In the genomic region with DNA sequence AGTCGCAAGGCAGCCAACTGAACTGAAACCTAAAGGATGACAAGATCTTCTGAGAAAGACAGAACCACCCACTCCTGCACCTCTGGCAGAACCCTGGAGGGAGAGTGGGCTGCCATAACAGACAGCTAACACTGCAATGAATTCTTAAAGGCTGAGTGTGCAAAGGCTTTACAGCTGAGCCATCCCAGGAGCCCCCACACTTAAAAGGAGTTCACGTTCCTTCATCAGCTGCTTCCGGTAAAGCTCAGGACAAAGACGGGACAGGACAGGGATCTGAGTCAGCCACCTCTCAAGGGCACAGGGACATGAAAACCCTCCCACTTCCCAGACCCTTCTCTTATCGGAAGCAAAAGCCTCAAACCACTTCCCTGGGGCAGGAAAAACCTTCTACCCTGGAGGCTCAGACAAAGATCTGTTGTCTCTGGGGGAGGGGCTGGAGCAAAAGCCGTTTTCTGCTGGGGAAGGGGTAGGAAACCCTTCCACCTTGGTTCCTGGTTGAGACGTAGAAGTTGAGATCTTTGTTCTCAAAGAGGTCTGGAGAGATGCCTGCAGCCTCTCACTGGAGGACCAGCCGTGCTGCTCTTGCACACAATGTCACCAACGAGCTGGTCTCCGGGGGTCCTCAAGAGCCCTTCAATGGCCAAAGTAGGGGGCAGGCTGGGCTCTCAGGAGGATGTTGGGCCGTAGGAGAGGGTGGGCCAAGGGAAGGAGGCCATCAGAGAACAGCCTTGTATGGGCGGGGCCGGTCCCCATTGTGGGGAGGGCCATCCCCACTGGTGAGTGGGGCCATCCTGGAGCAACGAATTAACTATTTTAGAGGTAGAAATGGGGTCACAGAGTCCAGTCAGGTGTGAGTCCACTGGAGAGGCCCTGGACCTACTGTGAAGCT, we compare ENCODE assay signal across 10 cellular contexts.
DNase-seq lines count a peak whose midpoint lies in the region; ATAC-seq and TF ChIP-seq lines count a peak whose summit lies in the region.
"Had no signal": no experiment of that assay in that cellular context is flagged by ENCODE, and none has a peak within 500 bp of the region (broad histone marks: within the 10 kb centered on the region; RNA-seq: fewer than 3 reads in every experiment).

No MANE protein-coding gene starts in this region.

- ATAC-seq in HG03045 (IDR thresholded peaks at IDR 0.05; ENCODE audit: unreplicated experiment) = no peak

- H3K9me3 ChIP-seq in MG63 (no peaks in the 10 kb centered on the region), WERI-Rb-1 (ENCODE audit: severe bottlenecking) (no peaks in the 10 kb centered on the region)

- H3K27me3 ChIP-seq in MG63 (peaks cover 2% of the 10 kb centered on the region; the same call in 1 of the 2 replicates), WERI-Rb-1 (ENCODE audit: insufficient read depth, low read depth, severe bottlenecking) (no peaks in the 10 kb centered on the region)

- H3K4me3 ChIP-seq in MG63 (no peak overlapping the region), WERI-Rb-1 (ENCODE audit: low read depth, low read length) (no peak overlapping the region)
- H3K4me3 ChIP-seq: dorsolateral prefrontal cortex had no signal

- TF ChIP-seq CTCF in WERI-Rb-1 (IDR thresholded peaks at IDR 0.05; ENCODE audit: low read depth, low read length) = no peak

- H3K36me3 ChIP-seq in MG63 = no peaks in the 10 kb centered on the region
- H3K36me3 ChIP-seq in WERI-Rb-1 = no peaks in the 10 kb centered on the region

- no peak overlapping the region for H3K27ac ChIP-seq in WERI-Rb-1

- DNase-seq in activated CD4-positive, alpha-beta T cell treated with anti-CD3 and anti-CD28 coated beads, Interleukin-2, amount 50 U/mL, for 48 hours = peak; percentile 32 to 50
- no peak for DNase-seq in activated CD4-positive, alpha-beta T cell treated with anti-CD3 and anti-CD28 coated beads for 1 hour
- DNase-seq in MG63 = peak; percentile 23
- peak; percentile 80 for DNase-seq in dermis blood vessel endothelial cell
- peak; percentile 75 for DNase-seq in putamen (ENCODE audit: low spot score)
- no peak for DNase-seq in DMS53 (lab: John Stamatoyannopoulos, UW)
- no peak for DNase-seq in WERI-Rb-1
- DNase-seq: NCI-H1930 had no signal

Comparison
In these comparisons a context has a peak if more than half of its experiments do, and no peak if none do; other contexts are left out.
1. DNase-seq: peak in activated CD4-positive, alpha-beta T cell treated with anti-CD3 and anti-CD28 coated beads, Interleukin-2, amount 50 U/mL, for 48 hours (2 of 2), MG63 (single experiment), dermis blood vessel endothelial cell (single experiment) and putamen (single experiment); none in activated CD4-positive, alpha-beta T cell treated with anti-CD3 and anti-CD28 coated beads for 1 hour (single experiment), DMS53 (single experiment) and WERI-Rb-1 (single experiment).